In genomic region chr15:34314491-34314890, GRCh38 we compare ENCODE assay signal across 26 cellular contexts. TPM values are rescaled to one million over a fixed set of nuclear protein-coding genes. Genes with fewer than 3 reads are reported as not detected.
"Had no signal": no experiment of that assay in that cellular context is flagged by ENCODE, and none has a peak within 500 bp of the region (broad histone marks: within the 10 kb centered on the region; RNA-seq: fewer than 3 reads in every experiment).

No MANE protein-coding gene starts in this region.

- H3K27me3 Mint-ChIP-seq: activated CD4-positive, alpha-beta T cell treated with anti-CD3 and anti-CD28 coated beads, Interleukin-2, amount 10 ng/mL, durations not matched to agents 7 days and 5 days; stimulated activated memory B cell treated with anti-CD40 and anti-IgM and Interleukin-4, amounts not matched to agents 10 μg/mL and 1 μg/mL and 100 μg/mL, for 72 hours had no signal

- DNase-seq: activated CD4-positive, alpha-beta T cell treated with anti-CD3 and anti-CD28 coated beads, Interleukin-2, amount 10 ng/mL, durations not matched to agents 7 days and 5 days; activated CD8-positive, alpha-beta memory T cell treated with anti-CD3 and anti-CD28 coated beads for 24 hours; activated CD8-positive, alpha-beta memory T cell treated with anti-CD3 and anti-CD28 coated beads, Interleukin-2, amount 50 U/mL, for 48 hours; amygdala; dermis blood vessel endothelial cell; effector memory CD4-positive, alpha-beta T cell; esophagus squamous epithelium; foreskin keratinocyte; hypothalamus; islet precursor cell; lower lobe of right lung; occipital lobe; posterior cingulate gyrus; sigmoid colon; spleen; stimulated activated CD4-positive, alpha-beta T cell treated with anti-CD3 and anti-CD28 coated beads, Interleukin-4, amount 100 ng/mL, for 4 hours; T-helper 9 cell; thyroid gland had no signal

- H3K4me3 Mint-ChIP-seq: activated CD4-positive, alpha-beta T cell treated with anti-CD3 and anti-CD28 coated beads, Interleukin-2, amount 10 ng/mL, durations not matched to agents 7 days and 5 days; nephron; stimulated activated memory B cell treated with anti-CD40 and anti-IgM and Interleukin-4, amounts not matched to agents 10 μg/mL and 1 μg/mL and 100 μg/mL, for 72 hours had no signal

- H3K36me3 ChIP-seq: cardiac muscle cell, sigmoid colon, thyroid gland had no signal

- H3K9me3 Mint-ChIP-seq: activated CD4-positive, alpha-beta T cell treated with anti-CD3 and anti-CD28 coated beads, Interleukin-2, amount 10 ng/mL, durations not matched to agents 7 days and 5 days; nephron; stimulated activated memory B cell treated with anti-CD40 and anti-IgM and Interleukin-4, amounts not matched to agents 10 μg/mL and 1 μg/mL and 100 μg/mL, for 72 hours had no signal

- ATAC-seq: activated CD4-positive, CD25-positive, alpha-beta regulatory T cell treated with anti-CD3 and anti-CD28 coated beads, Interleukin-2, amount 50 U/mL, for 24 hours; foreskin keratinocyte; lower lobe of right lung; stimulated activated memory B cell treated with anti-CD40 and anti-IgM and Interleukin-4, amounts not matched to agents 10 μg/mL and 1 μg/mL and 100 μg/mL, for 72 hours had no signal

- H3K27me3 ChIP-seq: cardiac muscle cell, esophagus squamous epithelium, foreskin keratinocyte, sigmoid colon, spleen, thyroid gland had no signal

- H3K9me3 ChIP-seq: esophagus squamous epithelium, lower lobe of right lung, sigmoid colon, spleen, thyroid gland had no signal

- H3K27ac Mint-ChIP-seq: activated CD4-positive, alpha-beta T cell treated with anti-CD3 and anti-CD28 coated beads, Interleukin-2, amount 10 ng/mL, durations not matched to agents 7 days and 5 days; nephron; stimulated activated memory B cell treated with anti-CD40 and anti-IgM and Interleukin-4, amounts not matched to agents 10 μg/mL and 1 μg/mL and 100 μg/mL, for 72 hours had no signal

- H3K4me3 ChIP-seq: cardiac muscle cell, esophagus squamous epithelium, lower lobe of right lung, sigmoid colon, spleen, thyroid gland had no signal

- H3K27ac ChIP-seq: cardiac muscle cell, esophagus squamous epithelium, foreskin keratinocyte, lower lobe of right lung, sigmoid colon, spleen, thyroid gland had no signal

RNA-seq across cellular contexts. Expression of gene NUTM1, which starts 28.6 kb away (rescaled TPM):
- total RNA-seq: activated CD4-positive, alpha-beta T cell treated with anti-CD3 and anti-CD28 coated beads, Interleukin-2, amount 10 ng/mL, durations not matched to agents 7 days and 5 days; chondrocyte; dermis blood vessel endothelial cell; esophagus squamous epithelium; foreskin keratinocyte; lower lobe of right lung; occipital lobe; renal cortical epithelial cell; sigmoid colon; spleen; subcutaneous adipose tissue; urinary bladder had no signal
- polyA plus RNA-seq: foreskin keratinocyte had no signal
